Comparison of ENCODE assay signal across 8 cellular contexts in the genomic region with DNA sequence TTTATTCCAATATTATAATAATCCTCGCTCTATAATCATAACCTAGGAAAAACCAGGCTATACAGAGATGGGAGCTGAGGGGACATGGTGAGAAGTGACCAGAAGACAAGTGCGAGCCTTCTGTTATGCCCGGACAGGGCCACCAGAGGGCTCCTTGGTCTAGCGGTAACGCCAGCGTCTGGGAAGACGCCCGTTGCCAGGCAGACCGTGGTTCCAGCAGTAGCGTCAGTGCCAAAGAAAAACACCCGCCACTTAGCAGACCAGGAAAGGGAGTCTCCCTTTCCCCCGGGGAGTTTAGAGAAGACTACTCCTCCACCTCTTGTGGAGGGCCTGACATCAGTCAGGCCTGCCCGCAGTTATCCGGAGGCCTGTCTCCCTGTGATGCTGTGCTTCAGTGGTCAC. TPM values are rescaled to one million over a fixed set of nuclear protein-coding genes. Genes with fewer than 3 reads are reported as not detected.
DNase-seq lines count a peak whose midpoint lies in the region; ATAC-seq, FAIRE-seq and TF ChIP-seq lines count a peak whose summit lies in the region.
"Not testable (repeated sequence)": the region's sequence is repeated elsewhere in the genome, so short reads cannot be mapped to it uniquely, and the experiment has no call there.

No MANE protein-coding gene starts in this region.

- peaks cover 25% of the 10 kb centered on the region for H3K4me1 ChIP-seq in BE2C
- H3K4me1 ChIP-seq in right lobe of liver = peaks cover 0 to 32% (median 17%) of the 10 kb centered on the region in 4 donors
- peaks cover 8 to 16% of the 10 kb centered on the region in 2 donors for H3K4me1 ChIP-seq in small intestine (ENCODE audit: control insufficient read depth in 2 of 2, insufficient read depth in 1 of 2, low read depth in 1 of 2, low read length in 1 of 2)

- DNase-seq in BE2C (peak; percentile 75), NCI-H1436 (lab: John Stamatoyannopoulos, UW) (peak; percentile 32), SK-MEL-5 (ENCODE audit: low read depth, low spot score) (peak; percentile 62), amniotic epithelial cell (ENCODE audit: low read depth) (peak; percentile 75), fibroblast of gingiva (ENCODE audit: low read depth) (peak; percentile 51), right lobe of liver (peak in 1 of 3 donors; percentile 60), small intestine (peak; percentile 61)
- DNase-seq in GM12891 (ENCODE audit: insufficient read length, low spot score) = not testable (repeated sequence)

- H3K27me3 ChIP-seq in BE2C; right lobe of liver; small intestine (ENCODE audit: control insufficient read depth in 2 of 2, insufficient read depth in 2 of 2, low read length in 2 of 2): not testable (repeated sequence)

- intact Hi-C loops in right lobe of liver (cut with DNase I) = loop anchor here in 1 of 2 donors (5.0 kb wide), 1 partner anchor 39 kb away; no protein-coding TSS in a partner anchor

- H3K9me3 ChIP-seq in BE2C; right lobe of liver; small intestine (ENCODE audit: control insufficient read depth, low read depth): not testable (repeated sequence)

- not testable (repeated sequence) for H3K4me3 ChIP-seq in BE2C (ENCODE audit: low read depth, low read length); right lobe of liver; small intestine (ENCODE audit: low read depth in 1 of 2, low read length in 2 of 2)

- not testable (repeated sequence) for ATAC-seq in right lobe of liver

- TF ChIP-seq POLR2A in GM12891 (IDR thresholded peaks at IDR 0.05; ENCODE audit: low read depth, low read length); right lobe of liver (IDR thresholded peaks at IDR 0.05): not testable (repeated sequence)

- not testable (repeated sequence) for H3K27ac ChIP-seq in right lobe of liver; small intestine (ENCODE audit: low read depth in 1 of 2, low read length in 1 of 2)

- H3K36me3 ChIP-seq in BE2C; right lobe of liver; small intestine (ENCODE audit: control insufficient read depth in 2 of 2, insufficient read depth in 2 of 2, low read length in 2 of 2): not testable (repeated sequence)

- in situ Hi-C loops in SK-MEL-5 (cut with HindIII; ENCODE audit: low pct_unique_long_range_greater_than_20kb, low sequenced_read_pairs) = not testable (repeated sequence)

- TF ChIP-seq CTCF in BE2C (IDR thresholded peaks at IDR 0.05; ENCODE audit: low read depth, low read length) = peak; percentile 49
- peak; percentile 61 to 72 (median 66) for TF ChIP-seq CTCF in right lobe of liver (IDR thresholded peaks at IDR 0.05)

- peak; percentile 56 for FAIRE-seq in GM12891 (lab: Jason Lieb, UNC)
- not testable (repeated sequence) for FAIRE-seq in small intestine (lab: Jason Lieb, UNC)

- 26% methylated on average over 5 of the region's 14 CpGs for WGBS in right lobe of liver (ENCODE audit: insufficient coverage, low coverage, low lambda C conversion rate, missing lambda C conversion rate)
- WGBS in small intestine, 3 donors = 16 to 30% (median 26%) methylated on average over 14 of the region's 14 CpGs

RNA-seq across cellular contexts. Expression of a gene that starts 30.5 kb away (rescaled TPM):
- polyA plus RNA-seq in BE2C (2012; ENCODE audit: insufficient read depth, insufficient read length, low read depth) = 143 TPM
- 61.5 TPM for polyA plus RNA-seq in GM12891 (2012; ENCODE audit: low read depth, missing spikeins)
- 125 and 132 TPM in 2 replicates for total RNA-seq in SK-MEL-5 (2014; rRNA removed; shearing (Covaris generic))
- polyA plus RNA-seq in SK-MEL-5 (2015; cell fraction: cytosol; rRNA removed) = 282 and 284 TPM in 2 replicates
- polyA plus RNA-seq in SK-MEL-5 (2015; cell fraction: nucleus; rRNA removed) = 32.8 and 50.4 TPM in 2 replicates
- 10 to 100 TPM; 10.8 to 19.7 (median 14.1) TPM for total RNA-seq in right lobe of liver
- polyA plus RNA-seq in small intestine = 10 to 100 TPM; 63.5 to 93.8 (median 83.9) TPM

RNA-seq across cellular contexts. Expression of a gene that starts 56.6 kb away (rescaled TPM):
- polyA plus RNA-seq in BE2C (2012; ENCODE audit: insufficient read depth, insufficient read length, low read depth) = not detected
- polyA plus RNA-seq in GM12891 (2012; ENCODE audit: low read depth, missing spikeins) = 0.85 TPM
- 1.1 and 2.4 TPM in 2 replicates for total RNA-seq in SK-MEL-5 (2014; rRNA removed; shearing (Covaris generic))
- polyA plus RNA-seq in SK-MEL-5 (2015; cell fraction: cytosol; rRNA removed) = 0.11 and 1.3 TPM in 2 replicates
- polyA plus RNA-seq in SK-MEL-5 (2015; cell fraction: nucleus; rRNA removed) = 0.19 and 2.1 TPM in 2 replicates
- total RNA-seq in right lobe of liver = 1 to 10 TPM in 1 of 6 experiments, under 1 TPM in 2, not detected in 3; 0.27 to 1.2 (median 0.68) TPM
- polyA plus RNA-seq in small intestine = 1 to 10 TPM in 2 of 3 donors, under 1 TPM in 1; 0.55 to 2.2 (median 1.1) TPM
